ENCODE assay signal across 8 cellular contexts in the genomic region with DNA sequence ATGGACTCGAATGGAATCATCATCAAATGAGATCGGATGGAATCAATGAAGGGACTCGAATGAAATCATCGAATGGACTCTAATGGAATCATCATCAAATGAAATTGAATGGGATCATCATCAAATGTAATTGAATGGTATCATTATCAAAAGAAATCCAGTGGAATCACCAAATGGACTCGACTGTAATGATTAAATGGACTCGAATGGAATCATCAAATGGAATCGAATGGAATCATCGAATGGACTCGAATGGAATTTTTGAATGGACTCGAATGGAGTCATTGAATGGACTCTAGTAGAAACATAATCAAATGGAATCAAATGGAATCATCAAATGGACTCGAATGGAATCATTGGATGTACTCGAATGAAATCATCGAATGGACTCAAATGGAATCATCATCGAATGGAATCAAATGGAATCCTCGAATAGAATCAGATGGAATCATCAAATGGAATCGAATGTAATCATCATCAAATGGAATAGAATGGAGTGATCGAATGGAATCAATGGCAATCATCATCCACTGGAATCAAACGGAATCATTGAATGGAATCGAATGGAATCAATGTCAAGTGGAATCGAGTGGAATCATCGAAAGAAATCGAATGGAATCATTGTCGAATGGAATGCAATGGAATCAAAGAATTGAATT.
DNase-seq lines count a peak whose midpoint lies in the region; ATAC-seq and TF ChIP-seq lines count a peak whose summit lies in the region.
"Not testable (repeated sequence)": the region's sequence is repeated elsewhere in the genome, so short reads cannot be mapped to it uniquely, and the experiment has no call there.

No MANE protein-coding gene starts in this region.

- DNase-seq in astrocyte of the spinal cord (ENCODE audit: low read depth, low spot score), result peak; percentile 1
- DNase-seq in left cardiac atrium; omental fat pad (ENCODE audit: low spot score); aorta: not testable (repeated sequence)

- in situ Hi-C loops in astrocyte of the spinal cord (cut with HindIII; ENCODE audit: low sequenced_read_pairs), result not testable (repeated sequence)

- H3K27me3 ChIP-seq in aorta (ENCODE audit: control insufficient read depth in 1 of 2, insufficient read depth in 2 of 2, low read length in 1 of 2), result not testable (repeated sequence)

- H3K9me3 ChIP-seq in aorta (ENCODE audit: control insufficient read depth, low read length), result not testable (repeated sequence)

- H3K4me3 ChIP-seq in astrocyte of the spinal cord (ENCODE audit: low read depth, low read length); aorta (ENCODE audit: low read length in 2 of 2): not testable (repeated sequence)

- ATAC-seq in GM18858 (IDR thresholded peaks at IDR 0.05; ENCODE audit: unreplicated experiment) (peak; percentile 2), GM21737 (IDR thresholded peaks at IDR 0.05; ENCODE audit: unreplicated experiment) (peak; percentile 9), HG03135 (IDR thresholded peaks at IDR 0.05; ENCODE audit: unreplicated experiment) (peak; percentile 9), SK-N-SH treated with all-trans-retinoic acid at 6 μM for 48 hours (peak; percentile 9), left cardiac atrium (peak; percentile 4 to 10), omental fat pad (ENCODE audit: low FRiP score) (peak; percentile 8), aorta (ENCODE audit: low FRiP score) (peak; percentile 26)

- intact Hi-C loops in left cardiac atrium (cut with DNase I); aorta (cut with DNase I): not testable (repeated sequence)

- not testable (repeated sequence) for H3K36me3 ChIP-seq in aorta (ENCODE audit: control insufficient read depth in 1 of 2, insufficient read depth in 2 of 2, low read length in 1 of 2)

- H3K27ac ChIP-seq in aorta (ENCODE audit: low read depth in 1 of 2, low read length in 2 of 2), result not testable (repeated sequence)

- H3K4me1 ChIP-seq in aorta (ENCODE audit: control insufficient read depth in 1 of 2, insufficient read depth in 2 of 2, low read length in 2 of 2), result not testable (repeated sequence)

- not testable (repeated sequence) for TF ChIP-seq CTCF in astrocyte of the spinal cord (IDR thresholded peaks at IDR 0.05; ENCODE audit: low read depth, low read length); omental fat pad (IDR thresholded peaks at IDR 0.05)

- 66 to 67% methylated on average over 23 of the region's 23 CpGs for WGBS in aorta, 2 donors
